8 cellular contexts compared by ENCODE assay signal in the genomic region with DNA sequence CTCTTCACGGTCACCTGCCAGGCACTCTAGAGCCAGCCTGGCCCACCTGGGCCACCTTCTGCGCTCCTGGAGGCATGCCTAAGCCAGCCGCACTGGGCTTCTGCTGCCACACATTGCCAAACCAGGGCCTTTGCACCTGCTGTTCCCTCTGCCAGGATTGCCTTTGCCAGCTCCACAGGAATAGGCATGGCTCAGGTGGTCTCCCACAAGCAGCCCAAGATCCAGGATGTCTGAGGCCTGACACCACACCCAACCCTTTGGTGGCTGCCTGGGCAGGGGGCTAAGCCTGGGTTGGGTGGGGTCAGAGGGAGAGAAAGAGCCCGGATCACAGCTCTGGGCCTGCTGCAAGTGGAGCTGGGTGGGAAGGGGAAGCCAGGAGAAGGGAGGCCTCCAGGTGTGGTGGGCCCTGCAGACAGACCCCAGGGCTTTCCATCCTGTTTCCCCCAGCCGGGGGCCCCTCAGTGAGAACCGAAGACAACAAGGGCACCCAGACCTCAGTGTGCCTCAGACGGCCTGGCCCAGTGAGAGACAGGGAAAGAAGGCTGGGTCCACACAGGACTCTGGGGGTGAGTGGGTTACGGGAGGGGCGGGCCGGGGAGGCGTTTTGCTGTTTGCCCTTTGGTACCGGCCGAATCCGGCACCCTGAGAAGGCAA. TPM values are rescaled to one million over a fixed set of nuclear protein-coding genes. Genes with fewer than 3 reads are reported as not detected.
DNase-seq lines count a peak whose midpoint lies in the region; ATAC-seq and TF ChIP-seq lines count a peak whose summit lies in the region.

No MANE protein-coding gene starts in this region.

- ATAC-seq in GM18867 (IDR thresholded peaks at IDR 0.05; ENCODE audit: unreplicated experiment) = peak; percentile 15
- peak; percentile 16 for ATAC-seq in HG02642 (IDR thresholded peaks at IDR 0.05; ENCODE audit: poor library complexity, unreplicated experiment)

- H3K36me3 Mint-ChIP-seq in activated CD4-positive, alpha-beta memory T cell treated with anti-CD3 and anti-CD28 coated beads for 36 hours = peaks cover 9% of the 10 kb centered on the region
- H3K36me3 Mint-ChIP-seq in nephron (ENCODE audit: low read depth) = no peaks in the 10 kb centered on the region

- peaks cover 37% of the 10 kb centered on the region for H3K4me1 Mint-ChIP-seq in activated CD4-positive, alpha-beta memory T cell treated with anti-CD3 and anti-CD28 coated beads for 36 hours (ENCODE audit: low read depth)
- peaks cover 32% of the 10 kb centered on the region for H3K4me1 Mint-ChIP-seq in nephron

- CTCF ChIA-PET in activated CD4-positive, alpha-beta memory T cell treated with anti-CD3 and anti-CD28 coated beads for 36 hours (lab: Charles Lee) = no interaction called here

- DNase-seq in activated CD4-positive, alpha-beta memory T cell treated with anti-CD3 and anti-CD28 coated beads for 36 hours = no peak
- DNase-seq in NCI-H1417 treated with DMSO at 0.1 percent for 48 hours (lab: John Stamatoyannopoulos, UW) = no peak
- DNase-seq in superior temporal gyrus (ENCODE audit: extremely low spot score) = no peak
- no peak for DNase-seq in NCI-H1694 treated with DMSO at 0.1 percent for 48 hours (lab: John Stamatoyannopoulos, UW)
- DNase-seq in amygdala (lab: John Stamatoyannopoulos, UW) = no peak

- POLR2A ChIA-PET in activated CD4-positive, alpha-beta memory T cell treated with anti-CD3 and anti-CD28 coated beads for 36 hours (lab: Charles Lee) = interaction anchor here (0.9 kb wide), 1 partner anchor 10 kb away, joined by 3 read pairs; no protein-coding TSS in a partner anchor

- peak overlapping the region; percentile 60 for H3K27ac Mint-ChIP-seq in activated CD4-positive, alpha-beta memory T cell treated with anti-CD3 and anti-CD28 coated beads for 36 hours
- H3K27ac Mint-ChIP-seq in nephron = peak overlapping the region in 2 of 3 experiments; percentile 70 to 92

- intact Hi-C loops in activated CD4-positive, alpha-beta memory T cell treated with anti-CD3 and anti-CD28 coated beads for 36 hours (cut with micrococcal nuclease) = no loop called here

- no peaks in the 10 kb centered on the region for H3K9me3 Mint-ChIP-seq in activated CD4-positive, alpha-beta memory T cell treated with anti-CD3 and anti-CD28 coated beads for 36 hours
- H3K9me3 Mint-ChIP-seq in nephron = no peaks in the 10 kb centered on the region

- H3K4me3 Mint-ChIP-seq in activated CD4-positive, alpha-beta memory T cell treated with anti-CD3 and anti-CD28 coated beads for 36 hours = peak overlapping the region; percentile 41
- H3K4me3 Mint-ChIP-seq in nephron = peak overlapping the region; percentile 14 to 61 (median 50)

- TF ChIP-seq CTCF in nephron (IDR thresholded peaks at IDR 0.05; ENCODE audit: unreplicated experiment in 3 of 3) = no peak

- H3K27me3 Mint-ChIP-seq in activated CD4-positive, alpha-beta memory T cell treated with anti-CD3 and anti-CD28 coated beads for 36 hours = no peaks in the 10 kb centered on the region
- peaks cover 22% of the 10 kb centered on the region for H3K27me3 Mint-ChIP-seq in nephron (ENCODE audit: low read depth)

RNA-seq across cellular contexts. Expression of a gene that starts 0.7 kb away (rescaled TPM):
- 10 to 100 TPM; 67.0 to 72.8 TPM for total RNA-seq in activated CD4-positive, alpha-beta memory T cell treated with anti-CD3 and anti-CD28 coated beads for 36 hours

RNA-seq across cellular contexts. Expression of a gene that starts 38.2 kb away (rescaled TPM):
- 10 to 100 TPM; 77.9 to 80.0 TPM for total RNA-seq in activated CD4-positive, alpha-beta memory T cell treated with anti-CD3 and anti-CD28 coated beads for 36 hours
